8 cellular contexts compared by ENCODE assay signal in the genomic region with DNA sequence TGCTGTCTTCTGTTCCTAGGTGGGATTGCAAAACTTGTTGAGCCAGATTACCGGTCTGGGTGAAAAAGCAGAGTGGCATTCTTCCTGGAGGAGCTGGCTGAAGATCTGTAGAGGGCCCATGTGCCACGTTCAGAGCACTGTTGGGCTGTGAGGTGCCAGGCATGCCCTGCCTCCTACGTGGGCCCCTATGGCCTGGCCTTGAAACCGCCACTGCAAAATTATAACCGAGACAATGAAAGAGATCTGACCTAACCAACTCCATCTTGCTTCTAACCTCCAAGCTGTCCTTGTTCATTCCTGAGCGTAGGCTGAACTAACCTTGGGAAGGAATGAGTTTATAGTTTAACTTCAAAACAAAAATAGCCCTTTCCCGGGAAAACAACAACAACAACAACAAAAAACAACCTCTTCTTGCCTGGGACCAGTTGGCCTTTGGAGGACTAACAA. TPM values are rescaled to one million over a fixed set of nuclear protein-coding genes. Genes with fewer than 3 reads are reported as not detected.
DNase-seq lines count a peak whose midpoint lies in the region; TF ChIP-seq lines count a peak whose summit lies in the region.

No MANE protein-coding gene starts in this region.

- H2AFZ ChIP-seq in fibroblast of lung (ENCODE audit: low read length): no peak overlapping the region

- H3K36me3 ChIP-seq in SK-N-MC (ENCODE audit: insufficient read depth, low read length) (peaks cover 24% of the 10 kb centered on the region), fibroblast of lung (ENCODE audit: control insufficient read depth, insufficient read depth, low read length) (peaks cover 2% of the 10 kb centered on the region)

- H3K9ac ChIP-seq in SK-N-MC (ENCODE audit: insufficient read length): peak overlapping the region; percentile 96
- peak overlapping the region; percentile 93 for H3K9ac ChIP-seq in fibroblast of lung (ENCODE audit: insufficient read depth, low read length)

- TF ChIP-seq CTCF in fibroblast of lung (conservative IDR thresholded peaks at IDR 0.05 in 1 of 2, IDR thresholded peaks at IDR 0.05 in 1 of 2; ENCODE audit: low read depth in 1 of 2, low read length in 2 of 2) (no peak), retinal pigment epithelial cell (conservative IDR thresholded peaks at IDR 0.05; ENCODE audit: low read depth, low read length) (no peak)

- no peaks in the 10 kb centered on the region for H4K20me1 ChIP-seq in fibroblast of lung (ENCODE audit: control insufficient read depth, extremely low read depth, insufficient read depth, low read length)

- H3K9me3 ChIP-seq in SK-N-MC (ENCODE audit: low read depth, low read length): no peaks in the 10 kb centered on the region
- H3K9me3 ChIP-seq in fibroblast of lung (ENCODE audit: control insufficient read depth, insufficient read depth, low read depth, low read length): no peaks in the 10 kb centered on the region

- H3K27ac ChIP-seq in SK-N-MC: peak overlapping the region; percentile 35
- peak overlapping the region; percentile 99 for H3K27ac ChIP-seq in fibroblast of lung (ENCODE audit: insufficient read depth, low read length)

- DNase-seq in SK-N-MC (ENCODE audit: low read depth, low spot score) (no peak), fibroblast of lung (ENCODE audit: low read depth in 2 of 2) (no peak), retinal pigment epithelial cell (ENCODE audit: low read depth) (no peak), amniotic stem cell (lab: John Stamatoyannopoulos, UW) (no peak), SIG-M5 (lab: John Stamatoyannopoulos, UW) (no peak)
- no peak for DNase-seq in activated effector memory CD4-positive, alpha-beta T cell treated with anti-CD3 and anti-CD28 coated beads, Interleukin-2, amount 50 U/mL, for 16 hours
- DNase-seq in effector CD8-positive, alpha-beta T cell (lab: John Stamatoyannopoulos, UW): no peak

- H3K4me1 ChIP-seq in fibroblast of lung (ENCODE audit: control insufficient read depth, extremely low read depth, insufficient read depth, low read length): peaks cover 6% of the 10 kb centered on the region

- H3K79me2 ChIP-seq in fibroblast of lung (ENCODE audit: control insufficient read depth, insufficient read depth, low read length): peaks cover 39% of the 10 kb centered on the region

- H3K4me3 ChIP-seq in GM08714 (ENCODE audit: low read length): peak overlapping the region; percentile 92
- H3K4me3 ChIP-seq in SK-N-MC: peak overlapping the region; percentile 89
- peak overlapping the region; percentile 76 to 91 (median 87) for H3K4me3 ChIP-seq in fibroblast of lung (replicated peaks in 1 of 4; ENCODE audit: control extremely low read depth in 1 of 4, insufficient read depth in 1 of 4, low read depth in 3 of 4, low read length in 4 of 4)
- H3K4me3 ChIP-seq in retinal pigment epithelial cell (ENCODE audit: low read length): peak overlapping the region; percentile 71

- H3K27me3 ChIP-seq in fibroblast of lung (ENCODE audit: control insufficient read depth, insufficient read depth, low read length): no peaks in the 10 kb centered on the region

- H3K4me2 ChIP-seq in fibroblast of lung (ENCODE audit: extremely low read depth, insufficient read depth, low read length): peak overlapping the region; percentile 100

RNA-seq across cellular contexts. Expression of a gene that starts 1.4 kb away (rescaled TPM):
- total RNA-seq in fibroblast of lung: 26.5 and 41.6 TPM in 2 replicates
- polyA plus RNA-seq in fibroblast of lung: 33.6 and 45.3 TPM in 2 replicates
- polyA plus RNA-seq in fibroblast of lung (2012): 27.5 and 38.8 TPM in 2 replicates
- 51.0 and 85.2 TPM in 2 replicates for polyA minus RNA-seq in fibroblast of lung (ENCODE audit: low replicate concordance)
